In genomic region chr10:5818048-5818331, GRCh38 we compare ENCODE assay signal across 20 cellular contexts. TPM values are rescaled to one million over a fixed set of nuclear protein-coding genes. Genes with fewer than 3 reads are reported as not detected.
DNase-seq lines count a peak whose midpoint lies in the region; ATAC-seq and TF ChIP-seq lines count a peak whose summit lies in the region.
"Had no signal": no experiment of that assay in that cellular context is flagged by ENCODE, and none has a peak within 500 bp of the region (broad histone marks: within the 10 kb centered on the region; RNA-seq: fewer than 3 reads in every experiment).

No MANE protein-coding gene starts in this region.

- peak overlapping the region; percentile 75 for H3K27ac Mint-ChIP-seq in activated CD8-positive, alpha-beta T cell treated with anti-CD3 and anti-CD28 coated beads for 36 hours
- H3K27ac Mint-ChIP-seq in activated CD8-positive, alpha-beta T cell treated with anti-CD3 and anti-CD28 coated beads, Interleukin-2, amount 10 ng/mL, durations not matched to agents 7 days and 5 days = no peak overlapping the region
- peak overlapping the region; percentile 88 for H3K27ac Mint-ChIP-seq in activated naive CD8-positive, alpha-beta T cell treated with anti-CD3 and anti-CD28 coated beads for 36 hours
- peak overlapping the region; percentile 14 for H3K27ac Mint-ChIP-seq in stimulated activated effector memory CD8-positive, alpha-beta T cell treated with anti-CD3 and anti-CD28 coated beads, Interleukin-12 subunit alpha, Interleukin-12 subunit beta, amount 100 ng/mL, for 72 hours

- intact Hi-C loops in activated CD8-positive, alpha-beta T cell treated with anti-CD3 and anti-CD28 coated beads for 36 hours (cut with micrococcal nuclease) = loop anchor here (10.0 kb wide), 3 partner anchors 133 to 267 kb away; partner anchors contain the start of genes IL15RA, RBM17 and TASOR2

- peak; percentile 14 for DNase-seq in activated CD8-positive, alpha-beta T cell treated with anti-CD3 and anti-CD28 coated beads for 36 hours
- DNase-seq in activated CD8-positive, alpha-beta T cell treated with anti-CD3 and anti-CD28 coated beads, Interleukin-2, amount 10 ng/mL, durations not matched to agents 7 days and 5 days = no peak
- DNase-seq in MV-4-11 (lab: John Stamatoyannopoulos, UW) (peak; percentile 28), NCI-H2196 treated with DMSO at 0.1 percent for 48 hours (lab: John Stamatoyannopoulos, UW; ENCODE audit: unreplicated experiment) (no peak)
- no peak for DNase-seq in activated naive CD8-positive, alpha-beta T cell treated with anti-CD3 and anti-CD28 coated beads for 36 hours
- DNase-seq in stimulated activated effector memory CD8-positive, alpha-beta T cell treated with anti-CD3 and anti-CD28 coated beads, Interleukin-12 subunit alpha, Interleukin-12 subunit beta, amount 100 ng/mL, for 72 hours (ENCODE audit: low spot score in 2 of 2) = no peak
- DNase-seq: cortex of kidney, erythroblast, glutamatergic neuron, Kasumi-1, NCI-H1694, NCI-H446, NCI-H82, ovary, stomach, uterus, WERI-Rb-1 had no signal

- CTCF ChIA-PET in activated CD8-positive, alpha-beta T cell treated with anti-CD3 and anti-CD28 coated beads for 36 hours (lab: Charles Lee) = interaction anchor here (0.8 to 4.0 kb wide), 3 partner anchors 13 to 62 kb away, joined by 3 to 18 read pairs (median 3); no protein-coding TSS in a partner anchor
- CTCF ChIA-PET in activated CD8-positive, alpha-beta T cell treated with anti-CD3 and anti-CD28 coated beads, Interleukin-2, amount 10 ng/mL, durations not matched to agents 7 days and 5 days (lab: Charles Lee) = interaction anchor here (0.7 kb wide), 1 partner anchor 9 kb away, joined by 3 read pairs; no protein-coding TSS in a partner anchor

- H3K4me3 Mint-ChIP-seq in activated CD8-positive, alpha-beta T cell treated with anti-CD3 and anti-CD28 coated beads for 36 hours = no peak overlapping the region
- H3K4me3 Mint-ChIP-seq in activated CD8-positive, alpha-beta T cell treated with anti-CD3 and anti-CD28 coated beads, Interleukin-2, amount 10 ng/mL, durations not matched to agents 7 days and 5 days = no peak overlapping the region
- no peak overlapping the region for H3K4me3 Mint-ChIP-seq in activated naive CD8-positive, alpha-beta T cell treated with anti-CD3 and anti-CD28 coated beads for 36 hours
- H3K4me3 Mint-ChIP-seq in stimulated activated effector memory CD8-positive, alpha-beta T cell treated with anti-CD3 and anti-CD28 coated beads, Interleukin-12 subunit alpha, Interleukin-12 subunit beta, amount 100 ng/mL, for 72 hours = no peak overlapping the region

- no peak for TF ChIP-seq CTCF in activated CD8-positive, alpha-beta T cell treated with anti-CD3 and anti-CD28 coated beads for 36 hours (IDR thresholded peaks at IDR 0.05)

- H3K36me3 Mint-ChIP-seq in activated CD8-positive, alpha-beta T cell treated with anti-CD3 and anti-CD28 coated beads for 36 hours (ENCODE audit: low read depth) = peaks cover 15% of the 10 kb centered on the region
- peaks cover 10% of the 10 kb centered on the region for H3K36me3 Mint-ChIP-seq in activated CD8-positive, alpha-beta T cell treated with anti-CD3 and anti-CD28 coated beads, Interleukin-2, amount 10 ng/mL, durations not matched to agents 7 days and 5 days (ENCODE audit: low read depth)
- peaks cover 21% of the 10 kb centered on the region for H3K36me3 Mint-ChIP-seq in activated naive CD8-positive, alpha-beta T cell treated with anti-CD3 and anti-CD28 coated beads for 36 hours
- H3K36me3 Mint-ChIP-seq in stimulated activated effector memory CD8-positive, alpha-beta T cell treated with anti-CD3 and anti-CD28 coated beads, Interleukin-12 subunit alpha, Interleukin-12 subunit beta, amount 100 ng/mL, for 72 hours = peaks cover 20% of the 10 kb centered on the region

- ATAC-seq in activated CD8-positive, alpha-beta T cell treated with anti-CD3 and anti-CD28 coated beads for 36 hours = no peak
- ATAC-seq in activated CD8-positive, alpha-beta T cell treated with anti-CD3 and anti-CD28 coated beads, Interleukin-2, amount 10 ng/mL, durations not matched to agents 7 days and 5 days = no peak
- ATAC-seq in stimulated activated effector memory CD8-positive, alpha-beta T cell treated with anti-CD3 and anti-CD28 coated beads, Interleukin-12 subunit alpha, Interleukin-12 subunit beta, amount 100 ng/mL, for 72 hours = no peak
- ATAC-seq in HG03469 (IDR thresholded peaks at IDR 0.05; ENCODE audit: unreplicated experiment) (no peak), HG02885 (IDR thresholded peaks at IDR 0.05; ENCODE audit: poor library complexity, unreplicated experiment) (no peak)
- ATAC-seq: left lobe of liver had no signal

- H3K4me1 Mint-ChIP-seq in activated CD8-positive, alpha-beta T cell treated with anti-CD3 and anti-CD28 coated beads for 36 hours (ENCODE audit: low read depth) = peaks cover 45% of the 10 kb centered on the region
- H3K4me1 Mint-ChIP-seq in activated CD8-positive, alpha-beta T cell treated with anti-CD3 and anti-CD28 coated beads, Interleukin-2, amount 10 ng/mL, durations not matched to agents 7 days and 5 days (ENCODE audit: low read depth) = peaks cover 42% of the 10 kb centered on the region
- peaks cover 56% of the 10 kb centered on the region for H3K4me1 Mint-ChIP-seq in activated naive CD8-positive, alpha-beta T cell treated with anti-CD3 and anti-CD28 coated beads for 36 hours
- peaks cover 47% of the 10 kb centered on the region for H3K4me1 Mint-ChIP-seq in stimulated activated effector memory CD8-positive, alpha-beta T cell treated with anti-CD3 and anti-CD28 coated beads, Interleukin-12 subunit alpha, Interleukin-12 subunit beta, amount 100 ng/mL, for 72 hours

- H3K27me3 Mint-ChIP-seq in activated CD8-positive, alpha-beta T cell treated with anti-CD3 and anti-CD28 coated beads for 36 hours = no peaks in the 10 kb centered on the region
- H3K27me3 Mint-ChIP-seq in activated CD8-positive, alpha-beta T cell treated with anti-CD3 and anti-CD28 coated beads, Interleukin-2, amount 10 ng/mL, durations not matched to agents 7 days and 5 days (ENCODE audit: low read depth) = no peaks in the 10 kb centered on the region
- no peaks in the 10 kb centered on the region for H3K27me3 Mint-ChIP-seq in activated naive CD8-positive, alpha-beta T cell treated with anti-CD3 and anti-CD28 coated beads for 36 hours

- POLR2A ChIA-PET in activated CD8-positive, alpha-beta T cell treated with anti-CD3 and anti-CD28 coated beads for 36 hours (lab: Charles Lee) = interaction anchor here (0.6 to 1.8 kb wide), 3 partner anchors 12 to 193 kb away, joined by 3 to 4 read pairs (median 4); no protein-coding TSS in a partner anchor
- POLR2A ChIA-PET in activated CD8-positive, alpha-beta T cell treated with anti-CD3 and anti-CD28 coated beads, Interleukin-2, amount 10 ng/mL, durations not matched to agents 7 days and 5 days (lab: Charles Lee) = interaction anchor here (0.6 to 1.3 kb wide), 2 partner anchors 13 to 134 kb away, joined by 4 read pairs; partner anchors contain the start of gene TASOR2

- peaks cover 5% of the 10 kb centered on the region for H3K9me3 Mint-ChIP-seq in activated CD8-positive, alpha-beta T cell treated with anti-CD3 and anti-CD28 coated beads for 36 hours
- H3K9me3 Mint-ChIP-seq in activated CD8-positive, alpha-beta T cell treated with anti-CD3 and anti-CD28 coated beads, Interleukin-2, amount 10 ng/mL, durations not matched to agents 7 days and 5 days (ENCODE audit: insufficient read depth) = no peaks in the 10 kb centered on the region
- H3K9me3 Mint-ChIP-seq in activated naive CD8-positive, alpha-beta T cell treated with anti-CD3 and anti-CD28 coated beads for 36 hours = peaks cover 6% of the 10 kb centered on the region
- peaks cover 4% of the 10 kb centered on the region for H3K9me3 Mint-ChIP-seq in stimulated activated effector memory CD8-positive, alpha-beta T cell treated with anti-CD3 and anti-CD28 coated beads, Interleukin-12 subunit alpha, Interleukin-12 subunit beta, amount 100 ng/mL, for 72 hours

RNA-seq across cellular contexts. Expression of gene GDI2, which starts 4.8 kb away (rescaled TPM):
- total RNA-seq in activated CD8-positive, alpha-beta T cell treated with anti-CD3 and anti-CD28 coated beads for 36 hours = 100 to 1,000 TPM; 288 to 291 TPM
- total RNA-seq in activated CD8-positive, alpha-beta T cell treated with anti-CD3 and anti-CD28 coated beads, Interleukin-2, amount 10 ng/mL, durations not matched to agents 7 days and 5 days = 100 to 1,000 TPM; 237 to 243 TPM
- 100 to 1,000 TPM; 335 to 339 TPM for total RNA-seq in activated naive CD8-positive, alpha-beta T cell treated with anti-CD3 and anti-CD28 coated beads for 36 hours

Comparison
In these comparisons a context has a peak if more than half of its experiments do, and no peak if none do; other contexts are left out.
1. DNase-seq: peak in activated CD8-positive, alpha-beta T cell treated with anti-CD3 and anti-CD28 coated beads for 36 hours (single experiment) and MV-4-11 (single experiment); none in activated CD8-positive, alpha-beta T cell treated with anti-CD3 and anti-CD28 coated beads, Interleukin-2, amount 10 ng/mL, durations not matched to agents 7 days and 5 days (single experiment), activated naive CD8-positive, alpha-beta T cell treated with anti-CD3 and anti-CD28 coated beads for 36 hours (single experiment), stimulated activated effector memory CD8-positive, alpha-beta T cell treated with anti-CD3 and anti-CD28 coated beads, Interleukin-12 subunit alpha, Interleukin-12 subunit beta, amount 100 ng/mL, for 72 hours (0 of 2) and NCI-H2196 treated with DMSO at 0.1 percent for 48 hours (single experiment).